Comparison of ENCODE assay signal across 10 cellular contexts in the genomic region with DNA sequence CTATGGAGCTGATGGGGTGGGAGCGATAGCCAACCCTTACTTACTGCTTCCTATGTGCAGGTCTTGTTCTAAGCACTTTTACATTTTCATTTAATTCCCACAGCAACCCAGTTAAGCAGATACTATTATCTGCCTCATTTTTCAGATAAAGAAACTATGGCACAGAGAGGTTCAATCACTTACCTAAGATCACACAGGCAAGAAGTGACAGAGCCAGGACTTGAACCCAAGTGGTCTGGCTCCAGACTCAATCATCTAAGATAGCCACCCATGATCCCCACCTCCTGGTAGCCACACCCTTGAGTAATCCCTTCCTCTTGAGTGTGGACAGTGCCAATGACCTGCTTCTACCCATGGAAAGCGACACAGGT. TPM values are rescaled to one million over a fixed set of nuclear protein-coding genes. Genes with fewer than 3 reads are reported as not detected.
DNase-seq lines count a peak whose midpoint lies in the region; ATAC-seq and TF ChIP-seq lines count a peak whose summit lies in the region.
"Had no signal": no experiment of that assay in that cellular context is flagged by ENCODE, and none has a peak within 500 bp of the region (broad histone marks: within the 10 kb centered on the region; RNA-seq: fewer than 3 reads in every experiment).

No MANE protein-coding gene starts in this region.

- DNase-seq in epithelial cell of prostate (ENCODE audit: low read depth, low spot score) (no peak), sigmoid colon (no peak), omental fat pad (ENCODE audit: low spot score) (no peak), LoVo (ENCODE audit: low spot score) (no peak)
- DNase-seq: NCI-H146 had no signal

- no peaks in the 10 kb centered on the region for H3K9me3 ChIP-seq in KOPT-K1 (ENCODE audit: insufficient read depth, low read length, poor library complexity, severe bottlenecking)
- H3K9me3 ChIP-seq in sigmoid colon = no peaks in the 10 kb centered on the region

- TF ChIP-seq POLR2A in sigmoid colon (IDR thresholded peaks at IDR 0.05) = no peak

- WGBS in sigmoid colon, 2 donors = 78 to 83% methylated on average over 2 of the region's 2 CpGs

- intact Hi-C loops in sigmoid colon (cut with DNase I) = no loop called here

- no peak for ATAC-seq in activated CD4-positive, CD25-positive, alpha-beta regulatory T cell treated with anti-CD3 and anti-CD28 coated beads, Interleukin-2, amount 50 U/mL, for 24 hours
- no peak for ATAC-seq in GM21723 (IDR thresholded peaks at IDR 0.05; ENCODE audit: unreplicated experiment)
- no peak for ATAC-seq in omental fat pad (ENCODE audit: low FRiP score)
- ATAC-seq: left lobe of liver had no signal

- no peak overlapping the region for H3K4me3 ChIP-seq in sigmoid colon

- no peaks in the 10 kb centered on the region for H3K27me3 ChIP-seq in sigmoid colon

- TF ChIP-seq EP300 in sigmoid colon (IDR thresholded peaks at IDR 0.05) = no peak

- TF ChIP-seq CTCF in C4-2B (conservative IDR thresholded peaks at IDR 0.05) (no peak), sigmoid colon (IDR thresholded peaks at IDR 0.05) (no peak), omental fat pad (IDR thresholded peaks at IDR 0.05) (no peak)

- peaks cover 0 to 14% (median 2%) of the 10 kb centered on the region in 4 donors for H3K4me1 ChIP-seq in sigmoid colon

- H3K27ac ChIP-seq in C4-2B = peak overlapping the region; percentile 90
- H3K27ac ChIP-seq in KOPT-K1 (ENCODE audit: low read depth, low read length, poor library complexity, severe bottlenecking) = peak overlapping the region; percentile 77
- peak overlapping the region; percentile 84 for H3K27ac ChIP-seq in epithelial cell of prostate
- H3K27ac ChIP-seq in sigmoid colon = peak overlapping the region; percentile 7 to 52 (median 37)

- peaks cover 7% of the 10 kb centered on the region; the same call in 1 of the 2 replicates for H3K36me3 ChIP-seq in KOPT-K1 (ENCODE audit: insufficient read depth, low read length)
- peaks cover 0 to 7% (median under 1%) of the 10 kb centered on the region in 4 donors for H3K36me3 ChIP-seq in sigmoid colon

RNA-seq across cellular contexts. Expression of gene IFNAR1, which starts 23.2 kb away (rescaled TPM):
- total RNA-seq in sigmoid colon (10 to 100 TPM; 23.5 to 32.6 (median 25.5) TPM), omental fat pad (10 to 100 TPM; 36.2 to 53.3 (median 42.4) TPM)
- polyA plus RNA-seq in sigmoid colon = 10 to 100 TPM in 1 of 3 donors, 1 to 10 TPM in 2; 6.6 to 26.5 (median 7.9) TPM

RNA-seq across cellular contexts. Expression of gene IL10RB, which starts 35.5 kb away (rescaled TPM):
- total RNA-seq in sigmoid colon (10 to 100 TPM; 15.0 to 26.2 (median 23.6) TPM), omental fat pad (10 to 100 TPM; 33.5 to 58.3 (median 39.1) TPM)
- polyA plus RNA-seq in sigmoid colon = 10 to 100 TPM; 30.0 to 66.8 (median 34.4) TPM

Comparison
In these comparisons a context has a peak if more than half of its experiments do, and no peak if none do; other contexts are left out.
1. H3K27ac ChIP-seq: peak in every context shown above with its lines; median percentile 90 in C4-2B; 84 in epithelial cell of prostate; 77 in KOPT-K1; 37 in sigmoid colon.